Comparison of ENCODE assay signal across 8 cellular contexts in the genomic region with DNA sequence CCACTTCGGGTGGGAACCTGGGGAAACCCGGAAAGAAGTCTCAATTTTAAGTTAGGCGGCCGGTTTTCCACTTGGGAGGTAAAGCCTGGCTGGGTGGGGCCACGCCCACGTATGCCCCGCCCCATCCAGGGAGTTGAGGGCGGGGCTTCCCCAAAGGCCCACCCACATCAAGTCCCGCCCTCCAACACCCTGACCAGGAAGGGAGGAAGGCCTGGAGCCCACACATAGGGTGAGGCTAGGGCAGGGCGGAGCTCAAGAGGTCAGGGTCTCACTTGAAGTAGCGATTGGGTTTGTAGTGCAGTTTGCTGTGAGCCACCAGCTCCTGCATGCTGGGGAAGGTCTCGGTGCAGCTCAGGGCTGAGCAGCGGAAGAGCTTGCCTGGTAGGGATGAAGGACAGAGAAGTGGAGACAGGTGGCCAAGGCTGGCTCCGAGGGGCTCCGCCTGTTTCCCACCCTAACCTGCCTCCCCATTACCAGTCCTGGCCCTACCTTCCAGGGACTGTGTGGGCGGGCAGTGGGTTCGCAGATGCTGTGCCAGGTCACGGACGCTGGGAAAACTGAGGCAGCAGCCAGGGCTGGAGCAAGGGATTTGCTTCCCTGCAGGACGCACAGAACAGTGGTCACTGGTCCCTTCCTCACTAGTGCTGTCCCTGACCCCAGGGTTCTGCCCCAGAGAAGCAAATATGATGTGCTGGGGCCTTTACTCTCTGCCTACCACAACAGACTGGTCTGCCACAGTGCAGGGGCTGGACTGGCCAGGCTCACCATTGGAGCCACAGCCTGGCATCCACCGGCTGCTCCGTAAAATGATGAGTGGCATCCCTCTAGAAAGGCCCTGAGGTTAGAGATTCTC. TPM values are rescaled to one million over a fixed set of nuclear protein-coding genes. Genes with fewer than 3 reads are reported as not detected.
DNase-seq lines count a peak whose midpoint lies in the region; ATAC-seq and TF ChIP-seq lines count a peak whose summit lies in the region.

No MANE protein-coding gene starts in this region.

- H3K4me2 ChIP-seq in smooth muscle cell = peak overlapping the region; percentile 86

- no peaks in the 10 kb centered on the region for H3K27me3 ChIP-seq in effector memory CD4-positive, alpha-beta T cell (replicated peaks; ENCODE audit: control insufficient read depth, insufficient read depth, low read length, poor library complexity, severe bottlenecking)
- H3K27me3 ChIP-seq in smooth muscle cell (ENCODE audit: low read depth) = no peaks in the 10 kb centered on the region

- H2AFZ ChIP-seq in smooth muscle cell (ENCODE audit: low read depth) = no peak overlapping the region

- no peak overlapping the region for H3K9ac ChIP-seq in smooth muscle cell (ENCODE audit: low read depth)

- no peaks in the 10 kb centered on the region for H3F3A ChIP-seq in smooth muscle cell (ENCODE audit: low read depth)

- H3K27ac ChIP-seq in effector memory CD4-positive, alpha-beta T cell (ENCODE audit: insufficient read depth, low read length, poor library complexity, severe bottlenecking) = peak overlapping the region; percentile 99
- H3K27ac ChIP-seq in smooth muscle cell (ENCODE audit: low read depth) = no peak overlapping the region

- 85% methylated on average over 22 of the region's 22 CpGs for WGBS in smooth muscle cell (ENCODE audit: low lambda C conversion rate)

- no peak for TF ChIP-seq CTCF in smooth muscle cell (IDR thresholded peaks at IDR 0.05; ENCODE audit: borderline replicate concordance, insufficient read depth, poor library complexity, severe bottlenecking)

- H4K20me1 ChIP-seq in smooth muscle cell (ENCODE audit: low read depth) = no peaks in the 10 kb centered on the region

- peaks cover 46% of the 10 kb centered on the region for H3K4me1 ChIP-seq in effector memory CD4-positive, alpha-beta T cell (ENCODE audit: control insufficient read depth, insufficient read depth, low read length, poor library complexity, severe bottlenecking)
- peaks cover 8% of the 10 kb centered on the region for H3K4me1 ChIP-seq in smooth muscle cell (ENCODE audit: low read depth)

- no peak overlapping the region for H3K4me3 ChIP-seq in effector memory CD4-positive, alpha-beta T cell (ENCODE audit: insufficient read depth, low read depth, low read length, poor library complexity, severe bottlenecking)
- H3K4me3 ChIP-seq in smooth muscle cell = no peak overlapping the region

- no peaks in the 10 kb centered on the region for H3K79me2 ChIP-seq in smooth muscle cell (ENCODE audit: low read depth)

- no peak for ATAC-seq in GM21381 (IDR thresholded peaks at IDR 0.05; ENCODE audit: unreplicated experiment)
- no peak for ATAC-seq in HG03521 (IDR thresholded peaks at IDR 0.05; ENCODE audit: unreplicated experiment)

- DNase-seq in activated T-cell treated with anti-CD3 and anti-CD28 coated beads, Interleukin-2, amount 50 U/mL, for 48 hours = peak; percentile 63 to 67
- no peak for DNase-seq in activated T-cell treated with anti-CD3 and anti-CD28 coated beads, Interleukin-2, amount 50 U/mL, for 1 hour
- peak; percentile 69 for DNase-seq in OCI-M1 (lab: John Stamatoyannopoulos, UW)
- DNase-seq in effector memory CD4-positive, alpha-beta T cell = no peak
- DNase-seq in smooth muscle cell (lab: John Stamatoyannopoulos, UW; ENCODE audit: unreplicated experiment) = no peak
- no peak for DNase-seq in putamen (ENCODE audit: low spot score)

- H3K36me3 ChIP-seq in effector memory CD4-positive, alpha-beta T cell (ENCODE audit: control insufficient read depth, insufficient read depth, low read length) = peaks cover 10% of the 10 kb centered on the region
- H3K36me3 ChIP-seq in smooth muscle cell (ENCODE audit: low read depth) = no peaks in the 10 kb centered on the region

- no peaks in the 10 kb centered on the region for H3K9me3 ChIP-seq in effector memory CD4-positive, alpha-beta T cell (ENCODE audit: control insufficient read depth, low read length)
- H3K9me3 ChIP-seq in smooth muscle cell (replicated peaks; ENCODE audit: low read depth) = no peaks in the 10 kb centered on the region

RNA-seq across cellular contexts. Expression of a gene that starts 1.6 kb away (rescaled TPM):
- total RNA-seq in smooth muscle cell = 1.3 and 10.2 TPM in 2 replicates
- polyA plus RNA-seq in smooth muscle cell = 33.0 and 42.4 TPM in 2 replicates

RNA-seq across cellular contexts. Expression of a gene that starts 9.9 kb away (rescaled TPM):
- total RNA-seq in smooth muscle cell = not detected in 2 replicates
- polyA plus RNA-seq in smooth muscle cell = 0.18 and 0.74 TPM in 2 replicates

Comparison
In these comparisons a context has a peak if more than half of its experiments do, and no peak if none do; other contexts are left out.
1. DNase-seq: peak in activated T-cell treated with anti-CD3 and anti-CD28 coated beads, Interleukin-2, amount 50 U/mL, for 48 hours (2 of 2) and OCI-M1 (single experiment); none in activated T-cell treated with anti-CD3 and anti-CD28 coated beads, Interleukin-2, amount 50 U/mL, for 1 hour (single experiment), effector memory CD4-positive, alpha-beta T cell (0 of 3), smooth muscle cell (single experiment) and putamen (single experiment).